4 cellular contexts compared by ENCODE assay signal in genomic region chr3:184240384-184241140, GRCh38. TPM values are rescaled to one million over a fixed set of nuclear protein-coding genes. Genes with fewer than 3 reads are reported as not detected.
A peak's percentile ranks its signal among the peaks of the same experiment; 100 is the strongest.
DNase-seq lines count a peak whose midpoint lies in the region; ATAC-seq and TF ChIP-seq lines count a peak whose summit lies in the region.

No MANE protein-coding gene starts in this region.

- intact Hi-C loops in HCT116 (cut with micrococcal nuclease), result no loop called here
- intact Hi-C loops in colonic mucosa (cut with DNase I), result loop anchor here (5.0 kb wide), 2 partner anchors 98 to 343 kb away; no protein-coding TSS in a partner anchor

- no peaks in the 10 kb centered on the region for H4K20me1 ChIP-seq in HCT116 (ENCODE audit: insufficient read depth)

- H3K4me2 ChIP-seq in HCT116 (ENCODE audit: low read length), result no peak overlapping the region

- H3K9ac ChIP-seq in HCT116 (ENCODE audit: low read length) (no peak overlapping the region), colonic mucosa (ENCODE audit: low read depth in 2 of 2, low read length in 2 of 2) (no peak overlapping the region)

- ATAC-seq in HCT116, result 0 out of 2 replicates have a peak, but pooled peaks have one; percentile 12
- ATAC-seq in HG03039 (IDR thresholded peaks at IDR 0.05; ENCODE audit: unreplicated experiment), result no peak
- ATAC-seq in HG02759 (IDR thresholded peaks at IDR 0.05; ENCODE audit: unreplicated experiment), result no peak

- H3K9me3 ChIP-seq in HCT116 (ENCODE audit: control insufficient read depth in 1 of 2, insufficient read depth in 1 of 2, low read depth in 1 of 2, low read length in 2 of 2) (no peaks in the 10 kb centered on the region), colonic mucosa (no peaks in the 10 kb centered on the region)

- BruUV-seq in HCT116 (replicated peaks; lab: Mats Ljungman, UMichigan), result no TSS peak

- peaks cover 5% of the 10 kb centered on the region; the same call in 1 of the 2 replicates for H3K79me2 ChIP-seq in HCT116 (ENCODE audit: insufficient read depth, low read length)

- CTCF ChIA-PET in HCT116 (lab: Charles Lee), result interaction anchor here (0.9 to 1.8 kb wide), 2 partner anchors 9 to 13 kb away, joined by 3 to 4 read pairs; no protein-coding TSS in a partner anchor

- H3K9me2 ChIP-seq in HCT116 (ENCODE audit: insufficient read depth), result no peaks in the 10 kb centered on the region

- H3K4me1 ChIP-seq in HCT116 (ENCODE audit: control insufficient read depth in 1 of 2, insufficient read depth in 2 of 2, low read length in 2 of 2) (no peaks in the 10 kb centered on the region), colonic mucosa (no peaks in the 10 kb centered on the region)

- no peak for DNase-seq in HCT116 (ENCODE audit: low read depth, low spot score)
- DNase-seq in colonic mucosa, result no peak

- TF ChIP-seq RAD21 in HCT116 (IDR thresholded peaks at IDR 0.05; ENCODE audit: low read depth), result no peak

- TF ChIP-seq CTCF in HCT116 (IDR thresholded peaks at IDR 0.05 in 2 of 3, conservative IDR thresholded peaks at IDR 0.05 in 1 of 3; ENCODE audit: borderline replicate concordance in 1 of 3, insufficient read depth in 1 of 3, low read depth in 2 of 3, low read length in 2 of 3), result no peak
- no peak for TF ChIP-seq CTCF in colonic mucosa (IDR thresholded peaks at IDR 0.05)

- no peak for TF ChIP-seq POLR2A in HCT116 (IDR thresholded peaks at IDR 0.05; ENCODE audit: borderline replicate concordance, extremely low read depth, insufficient read depth, insufficient read length)

- no peak overlapping the region for H3K4me3 ChIP-seq in HCT116 (replicated peaks in 1 of 2; ENCODE audit: low read depth in 1 of 2, low read length in 2 of 2)
- H3K4me3 ChIP-seq in colonic mucosa, result peak overlapping the region; percentile 32

- POLR2A ChIA-PET in HCT116 (lab: Charles Lee), result no interaction called here

- H3K27me3 ChIP-seq in HCT116 (ENCODE audit: insufficient read depth, low read length), result no peaks in the 10 kb centered on the region
- H3K27me3 ChIP-seq in colonic mucosa, result no peaks in the 10 kb centered on the region

- H2AFZ ChIP-seq in HCT116 (ENCODE audit: low read depth, low read length, poor library complexity, severe bottlenecking), result no peak overlapping the region

- H3K36me3 ChIP-seq in HCT116 (ENCODE audit: control insufficient read depth in 1 of 2, insufficient read depth in 2 of 2, low read length in 2 of 2) (peaks cover 28 to 32% of the 10 kb centered on the region in 2 experiments; a peak in 3 of 4 replicates), colonic mucosa (no peaks in the 10 kb centered on the region)

- RAD21 ChIA-PET in HCT116 (lab: Charles Lee; ENCODE audit: low non-redundant PET in 1 of 2, low total read pairs in 2 of 2, uncharacterized antibody in 2 of 2, unreplicated experiment in 2 of 2), result interaction anchor here in 1 of 2 experiments (1.2 kb wide), 1 partner anchor 13 kb away, joined by 3 read pairs; no protein-coding TSS in a partner anchor

- H3K27ac ChIP-seq in HCT116 (ENCODE audit: low read depth, low read length) (no peak overlapping the region), colonic mucosa (no peak overlapping the region)

TF ChIP-seq in HCT116, 20 proteins besides CTCF, POLR2A, EP300 and RAD21:
- TF ChIP-seq ZNF274 (IDR thresholded peaks at IDR 0.05; ENCODE audit: low read depth, low read length) (no peak), JUND (IDR thresholded peaks at IDR 0.05) (no peak), CEBPB (IDR thresholded peaks at IDR 0.05; ENCODE audit: low read depth) (no peak), ZBTB33 (IDR thresholded peaks at IDR 0.05; ENCODE audit: extremely low read depth, insufficient replicate concordance, low read length) (no peak), EZH2phosphoT487 (IDR thresholded peaks at IDR 0.05; ENCODE audit: borderline replicate concordance) (no peak), FOSL1 (IDR thresholded peaks at IDR 0.05; ENCODE audit: low read depth) (no peak), POLR2AphosphoS5 (IDR thresholded peaks at IDR 0.05; ENCODE audit: low read depth, low read length) (peak; percentile 29; the same call in 1 of the 2 replicates), SP1 (IDR thresholded peaks at IDR 0.05; ENCODE audit: low read depth) (no peak), MAX (IDR thresholded peaks at IDR 0.05) (no peak)

RNA-seq across cellular contexts. Expression of gene ALG3, which starts 8.2 kb away (rescaled TPM):
- total RNA-seq in HCT116 (2021; ENCODE audit: unreplicated experiment), result 56.6 TPM
- polyA plus RNA-seq in HCT116 (2012), result 50.0 and 55.9 TPM in 2 replicates
- 10 to 100 TPM; 25.1 to 78.9 TPM for total RNA-seq in colonic mucosa

RNA-seq across cellular contexts. Expression of gene EEF1AKMT4, which starts 8.9 kb away (rescaled TPM):
- 10.5 TPM for total RNA-seq in HCT116 (2021; ENCODE audit: unreplicated experiment)
- 13.2 and 14.2 TPM in 2 replicates for polyA plus RNA-seq in HCT116 (2012)
- 10 to 100 TPM in 1 of 2 donors, 1 to 10 TPM in 1; 4.1 to 11.7 TPM for total RNA-seq in colonic mucosa

RNA-seq across cellular contexts. Expression of gene VWA5B2, which starts 11.2 kb away (rescaled TPM):
- total RNA-seq in HCT116 (2021; ENCODE audit: unreplicated experiment) (10.6 TPM), colonic mucosa (1 to 10 TPM; 2.1 to 2.3 TPM)
- polyA plus RNA-seq in HCT116 (2012), result 5.9 and 6.0 TPM in 2 replicates

RNA-seq across cellular contexts. Expression of gene CAMK2N2, which starts 20.8 kb away (rescaled TPM):
- total RNA-seq in HCT116 (2021; ENCODE audit: unreplicated experiment) (5.1 TPM), colonic mucosa (under 1 TPM in 1 of 2 donors, not detected in 1; 0.19 TPM)
- polyA plus RNA-seq in HCT116 (2012), result 1.5 and 2.0 TPM in 2 replicates

RNA-seq across cellular contexts. Expression of gene ECE2, which starts 35.3 kb away (rescaled TPM):
- not detected for total RNA-seq in HCT116 (2021; ENCODE audit: unreplicated experiment)
- polyA plus RNA-seq in HCT116 (2012), result 0.02 TPM in 1 of 2 replicates, not detected in the other
- total RNA-seq in colonic mucosa, result under 1 TPM in 1 of 2 donors, not detected in 1; 0.37 TPM
